ENCODE assay signal across 23 cellular contexts in genomic region chr1:88936760-88937342, GRCh38. TPM values are rescaled to one million over a fixed set of nuclear protein-coding genes. Genes with fewer than 3 reads are reported as not detected.
DNase-seq lines count a peak whose midpoint lies in the region; ATAC-seq and TF ChIP-seq lines count a peak whose summit lies in the region.
"Had no signal": no experiment of that assay in that cellular context is flagged by ENCODE, and none has a peak within 500 bp of the region (broad histone marks: within the 10 kb centered on the region; RNA-seq: fewer than 3 reads in every experiment).

No MANE protein-coding gene starts in this region.

- POLR2A ChIA-PET in WTC11 (lab: Charles Lee) = no interaction called here

- H3K27ac Mint-ChIP-seq in GM23338 = peak overlapping the region; percentile 33; the same call in 1 of the 2 replicates
- H3K27ac Mint-ChIP-seq in WTC11 = peak overlapping the region; percentile 33; the same call in 1 of the 2 replicates
- H3K27ac Mint-ChIP-seq: T-helper 1 cell treated with Interleukin-12 subunit alpha and Interleukin-12 subunit beta and Interleukin-4 antibody, amounts not matched to agents 30 μg/mL and 1 μg/mL, for 36 hours had no signal

- H3K36me3 ChIP-seq in GM23338 (ENCODE audit: insufficient read depth) (peaks cover 31% of the 10 kb centered on the region; the same call in 1 of the 2 replicates), right lobe of liver (peaks cover 0 to 30% (median 2%) of the 10 kb centered on the region in 4 donors)

- H3K36me3 Mint-ChIP-seq in GM23338 (ENCODE audit: low read depth) = peaks cover 64% of the 10 kb centered on the region
- peaks cover 57% of the 10 kb centered on the region for H3K36me3 Mint-ChIP-seq in WTC11

- no peak overlapping the region for H3K4me2 ChIP-seq in GM23338

- H3K79me2 ChIP-seq in GM23338 (replicated peaks; ENCODE audit: insufficient read depth) = no peaks in the 10 kb centered on the region
- H3K79me2 ChIP-seq: parathyroid adenoma had no signal

- WGBS in right lobe of liver (ENCODE audit: insufficient coverage, low coverage, low lambda C conversion rate, missing lambda C conversion rate) = 89% methylated on average over 2 of the region's 4 CpGs

- intact Hi-C loops in right lobe of liver (cut with DNase I) (no loop called here), sciatic nerve (cut with DNase I) (loop anchor here (5.0 kb wide), 1 partner anchor 515 kb away; no protein-coding TSS in a partner anchor)

- no peak overlapping the region for H3K27ac ChIP-seq in GM23338 (ENCODE audit: low read depth)
- no peak overlapping the region for H3K27ac ChIP-seq in right lobe of liver
- H3K27ac ChIP-seq: colonic mucosa, esophagus squamous epithelium, parathyroid adenoma, sigmoid colon had no signal

- DNase-seq in GM23338 (ENCODE audit: low spot score) (no peak), WTC11 (ENCODE audit: low spot score) (no peak), right lobe of liver (no peak), sciatic nerve (ENCODE audit: low spot score) (no peak), NCI-H1417 treated with DMSO at 0.1 percent for 48 hours (lab: John Stamatoyannopoulos, UW) (no peak), NCI-H82 treated with DMSO at 0.1 percent for 48 hours (lab: John Stamatoyannopoulos, UW; ENCODE audit: unreplicated experiment) (no peak), NCI-H2196 (lab: John Stamatoyannopoulos, UW; ENCODE audit: unreplicated experiment) (no peak)
- DNase-seq: activated CD4-positive, alpha-beta T cell treated with anti-CD3 and anti-CD28 coated beads for 48 hours; activated CD8-positive, alpha-beta memory T cell treated with anti-CD3 and anti-CD28 coated beads, Interleukin-2, amount 50 U/mL, for 48 hours; activated gamma-delta T cell; CD4-positive, alpha-beta T cell; colonic mucosa; effector memory CD8-positive, alpha-beta T cell; esophagus squamous epithelium; GF-D8; kidney; NCI-H1694; SIG-M5; sigmoid colon; stimulated activated CD4-positive, alpha-beta T cell treated with anti-CD3 and anti-CD28 coated beads, Interleukin-15, amount 100 ng/mL, for 24 hours; stimulated activated CD8-positive, alpha-beta memory T cell treated with anti-CD3 and anti-CD28 coated beads, Interleukin-4, amount 100 ng/mL, for 48 hours had no signal

- no peaks in the 10 kb centered on the region for H3K9me3 Mint-ChIP-seq in GM23338
- H3K9me3 Mint-ChIP-seq in WTC11 = peaks cover 7% of the 10 kb centered on the region; the same call in 1 of the 2 replicates
- H3K9me3 Mint-ChIP-seq: CD4-positive, alpha-beta T cell; effector memory CD8-positive, alpha-beta T cell had no signal

- CTCF ChIA-PET in WTC11 (lab: Charles Lee) = no interaction called here

- H3K4me3 ChIP-seq in GM23338 (no peak overlapping the region), right lobe of liver (no peak overlapping the region)
- H3K4me3 ChIP-seq: colonic mucosa, esophagus squamous epithelium, sigmoid colon had no signal

- H3K4me3 Mint-ChIP-seq in GM23338 (no peak overlapping the region), WTC11 (no peak overlapping the region)
- H3K4me3 Mint-ChIP-seq: CD4-positive, alpha-beta T cell; effector memory CD8-positive, alpha-beta T cell; T-helper 1 cell treated with Interleukin-12 subunit alpha and Interleukin-12 subunit beta and Interleukin-4 antibody, amounts not matched to agents 30 μg/mL and 1 μg/mL, for 36 hours had no signal

- H3K27me3 ChIP-seq in GM23338 (ENCODE audit: insufficient read depth) = no peaks in the 10 kb centered on the region
- H3K27me3 ChIP-seq in right lobe of liver = no peaks in the 10 kb centered on the region
- H3K27me3 ChIP-seq: colonic mucosa, esophagus squamous epithelium, sigmoid colon had no signal

- no peaks in the 10 kb centered on the region for H3F3A ChIP-seq in GM23338 (replicated peaks; ENCODE audit: low read depth)

- ATAC-seq in GM23338 (peak; percentile 35; the same call in 2 of the 3 replicates), WTC11 (peak; percentile 34; the same call in 1 of the 2 replicates), right lobe of liver (peak in 3 of 4 donors; percentile 27 to 47 (median 42)), sciatic nerve (peak; percentile 30)
- ATAC-seq: effector memory CD8-positive, alpha-beta T cell had no signal

- H3K9me3 ChIP-seq in right lobe of liver = no peaks in the 10 kb centered on the region
- H3K9me3 ChIP-seq: colonic mucosa, esophagus squamous epithelium, sigmoid colon had no signal

- H2AFZ ChIP-seq in GM23338 = no peak overlapping the region
- H2AFZ ChIP-seq: parathyroid adenoma had no signal

- H3K4me1 Mint-ChIP-seq in GM23338 (no peaks in the 10 kb centered on the region), WTC11 (no peaks in the 10 kb centered on the region)

- TF ChIP-seq CTCF in GM23338 (conservative IDR thresholded peaks at IDR 0.05; ENCODE audit: low read depth in 2 of 2) (no peak), WTC11 (IDR thresholded peaks at IDR 0.05) (no peak), right lobe of liver (IDR thresholded peaks at IDR 0.05) (no peak)

- no peaks in the 10 kb centered on the region for H4K20me1 ChIP-seq in GM23338 (replicated peaks; ENCODE audit: insufficient read depth)

- H3K27me3 Mint-ChIP-seq in GM23338 (ENCODE audit: insufficient read depth, low read depth, poor library complexity) (peaks cover 6% of the 10 kb centered on the region), WTC11 (ENCODE audit: low read depth) (no peaks in the 10 kb centered on the region)
- H3K27me3 Mint-ChIP-seq: CD4-positive, alpha-beta T cell; effector memory CD8-positive, alpha-beta T cell had no signal

- no peak for TF ChIP-seq POLR2A in right lobe of liver (IDR thresholded peaks at IDR 0.05)

- H3K4me1 ChIP-seq in GM23338 (ENCODE audit: insufficient read depth) = no peaks in the 10 kb centered on the region
- H3K4me1 ChIP-seq in right lobe of liver = no peaks in the 10 kb centered on the region
- H3K4me1 ChIP-seq: colonic mucosa, parathyroid adenoma had no signal

- no peaks in the 10 kb centered on the region for H3K9me2 ChIP-seq in GM23338 (ENCODE audit: insufficient read depth)

TF ChIP-seq in GM23338, 12 proteins besides CTCF, POLR2A, EP300 and RAD21:
- TF ChIP-seq ZNF114 (CRISPR knock-in tag; IDR thresholded peaks at IDR 0.05) = no peak
- no peak for TF ChIP-seq CREB1 (CRISPR knock-in tag; IDR thresholded peaks at IDR 0.05; ENCODE audit: low read depth)

TF ChIP-seq in WTC11, 78 proteins besides CTCF, POLR2A, EP300 and RAD21 (continues in another document):
- TF ChIP-seq MAX (CRISPR knock-in tag; IDR thresholded peaks at IDR 0.05) = no peak
- no peak for TF ChIP-seq ERG (CRISPR knock-in tag; IDR thresholded peaks at IDR 0.05)
- no peak for TF ChIP-seq FOXP4 (CRISPR knock-in tag; IDR thresholded peaks at IDR 0.05)
- no peak for TF ChIP-seq TEAD4 (CRISPR knock-in tag; IDR thresholded peaks at IDR 0.05)
- no peak for TF ChIP-seq ZNF317 (CRISPR knock-in tag; IDR thresholded peaks at IDR 0.05; ENCODE audit: borderline replicate concordance, low read depth)
- TF ChIP-seq NFE2L1 (CRISPR knock-in tag; IDR thresholded peaks at IDR 0.05) = no peak
- no peak for TF ChIP-seq FOXK1 (CRISPR knock-in tag; IDR thresholded peaks at IDR 0.05)

RNA-seq across cellular contexts. Expression of gene GTF2B, which starts 45.5 kb away (rescaled TPM):
- 19.9 and 22.7 TPM in 2 replicates for total RNA-seq in GM23338 (2014; rRNA removed; shearing (Covaris generic))
- 15.7 and 19.8 TPM in 2 replicates for polyA plus RNA-seq in GM23338 (2016; fragmentation: Nextera tagmentation; extraction: Ambion mirVana)
- total RNA-seq in WTC11 (2021) (14.2 to 16.8 TPM (median 15.1 TPM) in 3 replicates), right lobe of liver (10 to 100 TPM in 5 of 6 experiments, 1 to 10 TPM in 1; 8.8 to 21.6 (median 15.9) TPM), sciatic nerve (21.8 TPM)

RNA-seq across cellular contexts. Expression of gene KYAT3, which starts 55.6 kb away (rescaled TPM):
- total RNA-seq in GM23338 (2014; rRNA removed; shearing (Covaris generic)) = 49.3 and 49.9 TPM in 2 replicates
- 30.2 and 38.0 TPM in 2 replicates for polyA plus RNA-seq in GM23338 (2016; fragmentation: Nextera tagmentation; extraction: Ambion mirVana)
- total RNA-seq in WTC11 (2021) (34.6 to 37.0 TPM (median 36.2 TPM) in 3 replicates), right lobe of liver (10 to 100 TPM in 3 of 6 experiments, 1 to 10 TPM in 3; 8.9 to 19.9 (median 9.8) TPM), sciatic nerve (34.2 TPM)

RNA-seq across cellular contexts. Expression of gene RBMXL1, which starts 55.6 kb away (rescaled TPM):
- 27.0 and 32.7 TPM in 2 replicates for total RNA-seq in GM23338 (2014; rRNA removed; shearing (Covaris generic))
- 22.0 and 25.4 TPM in 2 replicates for polyA plus RNA-seq in GM23338 (2016; fragmentation: Nextera tagmentation; extraction: Ambion mirVana)
- total RNA-seq in WTC11 (2021) (22.0 to 25.9 TPM (median 24.0 TPM) in 3 replicates), right lobe of liver (10 to 100 TPM in 2 of 6 experiments, 1 to 10 TPM in 4; 6.9 to 13.8 (median 8.5) TPM), sciatic nerve (25.6 TPM)
